In genomic region chr5:8184455-8185063, GRCh38 we compare ENCODE assay signal across 8 cellular contexts.
A peak's percentile ranks its signal among the peaks of the same experiment; 100 is the strongest.
DNase-seq lines count a peak whose midpoint lies in the region; ATAC-seq and TF ChIP-seq lines count a peak whose summit lies in the region.

No MANE protein-coding gene starts in this region.

- 26 to 28% methylated on average over 5 of the region's 5 CpGs for WGBS in testis, 2 donors

- no peaks in the 10 kb centered on the region for H3K36me3 Mint-ChIP-seq in CD14-positive monocyte

- peak; percentile 97 for ATAC-seq in GM18505 (IDR thresholded peaks at IDR 0.05; ENCODE audit: unreplicated experiment)
- peak; percentile 96 for ATAC-seq in HG02798 (IDR thresholded peaks at IDR 0.05; ENCODE audit: poor library complexity, unreplicated experiment)

- H3K27ac Mint-ChIP-seq in CD14-positive monocyte, result no peak overlapping the region

- no peak overlapping the region for H3K27ac ChIP-seq in testis

- peak; percentile 74 for TF ChIP-seq CTCF in CD14-positive monocyte (IDR thresholded peaks at IDR 0.05)
- TF ChIP-seq CTCF in testis (IDR thresholded peaks at IDR 0.05), result peak; percentile 43 to 87 (median 49)

- H3K9me3 ChIP-seq in testis, result no peaks in the 10 kb centered on the region

- H3K4me1 Mint-ChIP-seq in CD14-positive monocyte, result no peaks in the 10 kb centered on the region

- no peak overlapping the region for H3K4me3 Mint-ChIP-seq in CD14-positive monocyte

- no peaks in the 10 kb centered on the region for H3K36me3 ChIP-seq in testis (ENCODE audit: low read depth, missing control alignments)

- peaks cover 0 to 4% (median 2%) of the 10 kb centered on the region in 3 donors for H3K27me3 Mint-ChIP-seq in CD14-positive monocyte (ENCODE audit: low read depth in 3 of 3)

- peaks cover 2 to 15% (median 9%) of the 10 kb centered on the region in 7 donors for H3K9me3 Mint-ChIP-seq in CD14-positive monocyte

- no peak overlapping the region for H3K4me3 ChIP-seq in testis

- DNase-seq in CD14-positive monocyte (ENCODE audit: low spot score), result no peak
- peak; percentile 6 for DNase-seq in NCI-H1417 treated with DMSO at 0.1 percent for 48 hours (lab: John Stamatoyannopoulos, UW)
- DNase-seq in activated naive CD4-positive, alpha-beta T cell treated with Interleukin-2 at 50 U/mL for 16 hours, result peak; percentile 20
- DNase-seq in iris pigment epithelial cell (ENCODE audit: low read depth), result peak; percentile 11
- peak; percentile 81 for DNase-seq in testis
- DNase-seq in HuH-7.5 (ENCODE audit: low spot score), result no peak

- no peaks in the 10 kb centered on the region for H3K4me1 ChIP-seq in testis

- no peaks in the 10 kb centered on the region for H3K27me3 ChIP-seq in testis

- intact Hi-C loops in CD14-positive monocyte (cut with micrococcal nuclease), result no loop called here
- intact Hi-C loops in testis (cut with DNase I; ENCODE audit: low total_unique reads), result no loop called here

- no peak for TF ChIP-seq POLR2A in GM18505 (IDR thresholded peaks at IDR 0.05; ENCODE audit: borderline replicate concordance, extremely low read depth, insufficient read depth, insufficient read length)
- TF ChIP-seq POLR2A in testis (IDR thresholded peaks at IDR 0.05), result no peak

Comparison
In these comparisons a context has a peak if more than half of its experiments do, and no peak if none do; other contexts are left out.
1. DNase-seq: peak in NCI-H1417 treated with DMSO at 0.1 percent for 48 hours (single experiment), activated naive CD4-positive, alpha-beta T cell treated with Interleukin-2 at 50 U/mL for 16 hours (single experiment), iris pigment epithelial cell (single experiment) and testis (single experiment); none in CD14-positive monocyte (single experiment) and HuH-7.5 (single experiment).